8 cellular contexts compared by ENCODE assay signal in genomic region chr1:201648066-201648910, GRCh38.
DNase-seq lines count a peak whose midpoint lies in the region; ATAC-seq, FAIRE-seq and TF ChIP-seq lines count a peak whose summit lies in the region.

No MANE protein-coding gene starts in this region.

- CTCF ChIA-PET in HEK293T (lab: Yijun Ruan, JAX), result interaction anchor here (0.7 kb wide), 1 partner anchor 50 kb away, joined by 3 read pairs; no protein-coding TSS in a partner anchor
- CTCF ChIA-PET in CD8-positive, alpha-beta memory T cell (lab: Charles Lee), result no interaction called here

- peaks cover 0 to 58% (median 23%) of the 10 kb centered on the region in 3 donors for H3K4me1 ChIP-seq in gastroesophageal sphincter
- H3K4me1 ChIP-seq in pancreas, result peaks cover 3 to 4% (median 3%) of the 10 kb centered on the region in 3 donors
- no peaks in the 10 kb centered on the region for H3K4me1 ChIP-seq in CD8-positive, alpha-beta memory T cell (ENCODE audit: insufficient read depth, low read length)

- H3K4me3 ChIP-seq in WI38 (ENCODE audit: low read depth, low read length), result peak overlapping the region; percentile 97
- peak overlapping the region; percentile 22 to 68 for H3K4me3 ChIP-seq in gastroesophageal sphincter
- H3K4me3 ChIP-seq in pancreas, result peak overlapping the region; percentile 12 to 57 (median 34)
- H3K4me3 ChIP-seq in CD8-positive, alpha-beta memory T cell (ENCODE audit: low read length), result no peak overlapping the region

- H3K36me3 ChIP-seq in gastroesophageal sphincter, result no peaks in the 10 kb centered on the region
- H3K36me3 ChIP-seq in pancreas, result no peaks in the 10 kb centered on the region
- H3K36me3 ChIP-seq in CD8-positive, alpha-beta memory T cell (ENCODE audit: insufficient read depth, low read length), result no peaks in the 10 kb centered on the region

- peaks cover 29 to 52% of the 10 kb centered on the region in 2 donors for H3K27me3 Mint-ChIP-seq in CD8-positive, alpha-beta memory T cell

- H3K9me3 ChIP-seq in gastroesophageal sphincter (no peaks in the 10 kb centered on the region), pancreas (no peaks in the 10 kb centered on the region)
- no peaks in the 10 kb centered on the region for H3K9me3 ChIP-seq in CD8-positive, alpha-beta memory T cell (ENCODE audit: low read length)

- POLR2A ChIA-PET in HEK293T (lab: Yijun Ruan, JAX), result interaction anchor here (1.2 kb wide), 1 partner anchor 12 kb away, joined by 4 read pairs; no protein-coding TSS in a partner anchor
- POLR2A ChIA-PET in CD8-positive, alpha-beta memory T cell (lab: Charles Lee), result no interaction called here

- no peak for TF ChIP-seq EP300 in gastroesophageal sphincter (IDR thresholded peaks at IDR 0.05)

- FAIRE-seq in pancreas (lab: Jason Lieb, UNC), result no peak

- no peaks in the 10 kb centered on the region for H3K9me3 Mint-ChIP-seq in CD8-positive, alpha-beta memory T cell

- peak; percentile 44 for ATAC-seq in gastroesophageal sphincter
- ATAC-seq in pancreas, result peak; percentile 49 to 71 (median 50)
- no peak for ATAC-seq in HG02840 (IDR thresholded peaks at IDR 0.05; ENCODE audit: low FRiP score, unreplicated experiment)
- ATAC-seq in GM19452 (IDR thresholded peaks at IDR 0.05; ENCODE audit: unreplicated experiment), result no peak

- no peaks in the 10 kb centered on the region for H3K4me1 Mint-ChIP-seq in CD8-positive, alpha-beta memory T cell

- intact Hi-C loops in pancreas (cut with DNase I), result no loop called here

- H3K36me3 Mint-ChIP-seq in CD8-positive, alpha-beta memory T cell, result no peaks in the 10 kb centered on the region

- H3K4me3 Mint-ChIP-seq in CD8-positive, alpha-beta memory T cell, result no peak overlapping the region

- H3K27ac Mint-ChIP-seq in CD8-positive, alpha-beta memory T cell, result no peak overlapping the region

- H3K27ac ChIP-seq in gastroesophageal sphincter, result peak overlapping the region in 3 of 4 donors; percentile 83 to 85 (median 84)
- H3K27ac ChIP-seq in pancreas, result no peak overlapping the region
- no peak overlapping the region for H3K27ac ChIP-seq in CD8-positive, alpha-beta memory T cell (ENCODE audit: low read depth, low read length)

- no peaks in the 10 kb centered on the region for H3K27me3 ChIP-seq in gastroesophageal sphincter
- H3K27me3 ChIP-seq in pancreas, result no peaks in the 10 kb centered on the region
- peaks cover 8% of the 10 kb centered on the region for H3K27me3 ChIP-seq in CD8-positive, alpha-beta memory T cell (ENCODE audit: insufficient read depth, low read length, poor library complexity, severe bottlenecking)

- TF ChIP-seq CTCF in WI38 (IDR thresholded peaks at IDR 0.05; ENCODE audit: low read depth, low read length) (no peak), gastroesophageal sphincter (IDR thresholded peaks at IDR 0.05) (no peak), pancreas (IDR thresholded peaks at IDR 0.05) (no peak)

- DNase-seq in Ammon's horn (ENCODE audit: low spot score) (peak; percentile 72), HEK293T (ENCODE audit: extremely low spot score) (peak; percentile 78), pancreas (peak; percentile 34 to 78 (median 56))
- DNase-seq in CD8-positive, alpha-beta memory T cell, result no peak

- 0% methylated on average over 7 to 30 of the region's 82 CpGs for WGBS in gastroesophageal sphincter (ENCODE audit: low coverage in 1 of 2), 2 donors
- 1% methylated on average over 77 to 82 of the region's 82 CpGs for WGBS in pancreas, 2 donors

- TF ChIP-seq POLR2A in gastroesophageal sphincter (IDR thresholded peaks at IDR 0.05), result no peak

TF ChIP-seq in HEK293T, 16 proteins besides CTCF, POLR2A, EP300 and RAD21:
- TF ChIP-seq FOXM1 (IDR thresholded peaks at IDR 0.05; ENCODE audit: borderline replicate concordance) (no peak), FOXK2 (IDR thresholded peaks at IDR 0.05) (no peak), ARNT (IDR thresholded peaks at IDR 0.05) (0 out of 2 replicates have a peak, but pooled peaks have one; percentile 8), ELF4 (IDR thresholded peaks at IDR 0.05) (no peak), PKNOX1 (IDR thresholded peaks at IDR 0.05) (no peak), L3MBTL2 (conservative IDR thresholded peaks at IDR 0.05) (peak; percentile 48)

Comparison
In these comparisons a context has a peak if more than half of its experiments do, and no peak if none do; other contexts are left out.
1. DNase-seq: peak in Ammon's horn (single experiment), HEK293T (single experiment) and pancreas (6 of 6); none in CD8-positive, alpha-beta memory T cell (0 of 5).
2. ATAC-seq: peak in gastroesophageal sphincter (single experiment) and pancreas (4 of 4); none in HG02840 (single experiment) and GM19452 (single experiment).
3. H3K27ac ChIP-seq: peak in gastroesophageal sphincter (3 of 4); none in pancreas (0 of 4) and CD8-positive, alpha-beta memory T cell (single experiment).